In genomic region chr16:10992112-10992511, GRCh38 we compare ENCODE assay signal across 11 cellular contexts. TPM values are rescaled to one million over a fixed set of nuclear protein-coding genes. Genes with fewer than 3 reads are reported as not detected.
DNase-seq lines count a peak whose midpoint lies in the region; ATAC-seq, FAIRE-seq and TF ChIP-seq lines count a peak whose summit lies in the region.
"Had no signal": no experiment of that assay in that cellular context is flagged by ENCODE, and none has a peak within 500 bp of the region (broad histone marks: within the 10 kb centered on the region; RNA-seq: fewer than 3 reads in every experiment).

No MANE protein-coding gene starts in this region.

- peak; percentile 56 for ATAC-seq in body of pancreas
- no peak for ATAC-seq in GM19035 (IDR thresholded peaks at IDR 0.05; ENCODE audit: unreplicated experiment)

- no peak for FAIRE-seq in H54 (lab: Jason Lieb, UNC)

- H3K4me3 ChIP-seq in body of pancreas (no peak overlapping the region), mesodermal cell (ENCODE audit: extremely low read depth, insufficient read depth, low read length, poor library complexity, severe bottlenecking) (no peak overlapping the region)
- H3K4me3 ChIP-seq: sigmoid colon had no signal

- no peak for TF ChIP-seq CTCF in body of pancreas (IDR thresholded peaks at IDR 0.05)

- intact Hi-C loops in body of pancreas (cut with DNase I), result no loop called here

- TF ChIP-seq POLR2A in body of pancreas (IDR thresholded peaks at IDR 0.05) (no peak), H54 (IDR thresholded peaks at IDR 0.05; ENCODE audit: low read depth, low read length) (no peak)

- peaks cover 0 to 4% of the 10 kb centered on the region in 2 donors for H3K36me3 ChIP-seq in body of pancreas (replicated peaks in 1 of 2; ENCODE audit: insufficient read depth in 1 of 2, low read depth in 2 of 2)
- peaks cover 34% of the 10 kb centered on the region for H3K36me3 ChIP-seq in mesodermal cell (ENCODE audit: control insufficient read depth, insufficient read depth, low read length)

- H3K4me1 ChIP-seq in body of pancreas, result no peaks in the 10 kb centered on the region
- peaks cover 23% of the 10 kb centered on the region for H3K4me1 ChIP-seq in mesodermal cell (ENCODE audit: control insufficient read depth, insufficient read depth, low read length, poor library complexity, severe bottlenecking)

- DNase-seq in AG20443 (ENCODE audit: low spot score) (peak; percentile 37), LHCN-M2 (ENCODE audit: low read depth) (peak; percentile 38), body of pancreas (no peak), midbrain (lab: John Stamatoyannopoulos, UW) (no peak), H54 (ENCODE audit: insufficient read length, low spot score) (no peak)
- DNase-seq in central memory CD4-positive, alpha-beta T cell, result no peak
- DNase-seq: NCI-H2171, SHP77 had no signal

- no peaks in the 10 kb centered on the region for H3K9me3 ChIP-seq in body of pancreas
- H3K9me3 ChIP-seq in mesodermal cell (ENCODE audit: control insufficient read depth, low read length), result no peaks in the 10 kb centered on the region
- H3K9me3 ChIP-seq: sigmoid colon had no signal

- H3K27ac ChIP-seq in body of pancreas, result peak overlapping the region in 3 of 4 donors; percentile 24 to 60 (median 57)
- H3K27ac ChIP-seq in mesodermal cell (ENCODE audit: low read depth, low read length, severe bottlenecking), result peak overlapping the region; percentile 83

- 79 to 80% methylated on average over 4 of the region's 4 CpGs for WGBS in body of pancreas, 2 donors
- WGBS in mesodermal cell (ENCODE audit: insufficient coverage in 2 of 2), 2 experiments, result 20% methylated on average over 1 of the region's 4 CpGs; no CpG with 5 or more reads in 1 of the 2 experiments

- H3K27me3 ChIP-seq in body of pancreas, result no peaks in the 10 kb centered on the region
- H3K27me3 ChIP-seq: sigmoid colon had no signal

RNA-seq across cellular contexts. Expression of gene CLEC16A, which starts 47.7 kb away (rescaled TPM):
- total RNA-seq in LHCN-M2 (2014; rRNA removed) (13.4 and 15.3 TPM in 2 replicates), body of pancreas (10 to 100 TPM; 15.0 to 21.4 TPM)
- polyA plus RNA-seq in LHCN-M2 (2012), result 13.9 TPM
- 18.3 TPM for polyA plus RNA-seq in mesodermal cell (2013, experiment 1 of 2)
- polyA plus RNA-seq in mesodermal cell (2013, experiment 2 of 2), result 17.3 TPM

RNA-seq across cellular contexts. Expression of gene DEXI, which starts 49.8 kb away (rescaled TPM):
- total RNA-seq in LHCN-M2 (2014; rRNA removed) (50.7 and 62.3 TPM in 2 replicates), body of pancreas (10 to 100 TPM; 29.8 to 51.1 TPM)
- 32.7 TPM for polyA plus RNA-seq in LHCN-M2 (2012)
- 36.9 TPM for polyA plus RNA-seq in mesodermal cell (2013, experiment 1 of 2)
- 34.8 TPM for polyA plus RNA-seq in mesodermal cell (2013, experiment 2 of 2)

Comparison
In these comparisons a context has a peak if more than half of its experiments do, and no peak if none do; other contexts are left out.
1. DNase-seq: peak in AG20443 (single experiment) and LHCN-M2 (single experiment); none in body of pancreas (0 of 4), central memory CD4-positive, alpha-beta T cell (single experiment), midbrain (single experiment) and H54 (single experiment).